1 cellular context compared by ENCODE assay signal in genomic region chr1:31218705-31219104, GRCh38.
TF ChIP-seq lines count a peak whose summit lies in the region.

No MANE protein-coding gene starts in this region.

TF ChIP-seq in HepG2, 621 proteins besides CTCF, POLR2A, EP300 and RAD21:
- TF ChIP-seq NBN (conservative IDR thresholded peaks at IDR 0.05) = no peak
- TF ChIP-seq RELA (CRISPR knock-in tag; IDR thresholded peaks at IDR 0.05) = no peak
- TF ChIP-seq ATF7 (IDR thresholded peaks at IDR 0.05) = no peak
- TF ChIP-seq ATF7 (CRISPR knock-in tag; IDR thresholded peaks at IDR 0.05) = no peak
- no peak for TF ChIP-seq DR1 (CRISPR knock-in tag; IDR thresholded peaks at IDR 0.05)
- TF ChIP-seq ZNF12 (CRISPR knock-in tag; IDR thresholded peaks at IDR 0.05) = no peak
- TF ChIP-seq RARG (CRISPR knock-in tag; IDR thresholded peaks at IDR 0.05; ENCODE audit: low read depth) = no peak
- TF ChIP-seq FUBP1 (CRISPR knock-in tag; IDR thresholded peaks at IDR 0.05; ENCODE audit: borderline replicate concordance) = no peak
- no peak for TF ChIP-seq ZNF891 (CRISPR knock-in tag; IDR thresholded peaks at IDR 0.05)
- TF ChIP-seq NFATC3 (CRISPR knock-in tag; IDR thresholded peaks at IDR 0.05) = no peak
- no peak for TF ChIP-seq ZNF800 (CRISPR knock-in tag; IDR thresholded peaks at IDR 0.05)
- no peak for TF ChIP-seq ZNF841 (CRISPR knock-in tag; IDR thresholded peaks at IDR 0.05; ENCODE audit: borderline replicate concordance)
- no peak for TF ChIP-seq ZFAT (CRISPR knock-in tag; conservative IDR thresholded peaks at IDR 0.05)
- TF ChIP-seq ZNF720 (CRISPR knock-in tag; IDR thresholded peaks at IDR 0.05) = no peak
- no peak for TF ChIP-seq ELF4 (CRISPR knock-in tag; IDR thresholded peaks at IDR 0.05; ENCODE audit: borderline replicate concordance)
- TF ChIP-seq NKX3-1 (CRISPR knock-in tag; IDR thresholded peaks at IDR 0.05) = no peak
- TF ChIP-seq ZNF768 (CRISPR knock-in tag; IDR thresholded peaks at IDR 0.05) = no peak
